8 cellular contexts compared by ENCODE assay signal in genomic region chr1:20233394-20233793, GRCh38. TPM values are rescaled to one million over a fixed set of nuclear protein-coding genes. Genes with fewer than 3 reads are reported as not detected.
DNase-seq lines count a peak whose midpoint lies in the region; ATAC-seq and TF ChIP-seq lines count a peak whose summit lies in the region.

No MANE protein-coding gene starts in this region.

- H3K4me1 ChIP-seq in PC-9 (replicated peaks; ENCODE audit: insufficient read depth) (peaks cover 75% of the 10 kb centered on the region), vagina (no peaks in the 10 kb centered on the region)

- no peak overlapping the region for H3K4me3 Mint-ChIP-seq in natural killer cell
- H3K4me3 Mint-ChIP-seq in natural killer cell treated with Interleukin-12 subunit alpha and Interleukin-12 subunit beta and Interleukin-15 and Interleukin-18, amount 100 ng/mL, for 72 hours: no peak overlapping the region

- TF ChIP-seq CTCF in natural killer cell (IDR thresholded peaks at IDR 0.05): peak; percentile 12
- TF ChIP-seq CTCF in PC-9 (conservative IDR thresholded peaks at IDR 0.05): peak; percentile 54
- peak; percentile 27 for TF ChIP-seq CTCF in foreskin fibroblast (IDR thresholded peaks at IDR 0.05; ENCODE audit: low read depth, low read length)
- no peak for TF ChIP-seq CTCF in vagina (IDR thresholded peaks at IDR 0.05)

- H3K27me3 ChIP-seq in PC-9 (ENCODE audit: insufficient read depth, low read depth) (no peaks in the 10 kb centered on the region), vagina (no peaks in the 10 kb centered on the region), MG63 (no peaks in the 10 kb centered on the region; the same call in 1 of the 2 replicates)

- no peak for ATAC-seq in natural killer cell
- no peak for ATAC-seq in natural killer cell treated with Interleukin-12 subunit alpha and Interleukin-12 subunit beta and Interleukin-15 and Interleukin-18, amount 100 ng/mL, for 72 hours

- BruUV-seq in PC-9 (replicated peaks; lab: Mats Ljungman, UMichigan): no TSS peak

- peak overlapping the region; percentile 73 for H3K4me2 ChIP-seq in PC-9

- H3K4me3 ChIP-seq in PC-9 (peak overlapping the region; percentile 23; the same call in 1 of the 2 replicates), foreskin fibroblast (ENCODE audit: low read depth in 1 of 2, low read length in 2 of 2) (no peak overlapping the region), vagina (no peak overlapping the region), MG63 (no peak overlapping the region)

- DNase-seq in natural killer cell (no peak), PC-9 (peak in 1 of 2 experiments; percentile 64), foreskin fibroblast (peak; percentile 16 to 44), vagina (ENCODE audit: extremely low spot score in 2 of 2) (no peak), MG63 (no peak), DMS79 treated with DMSO at 0.1 percent for 48 hours (lab: John Stamatoyannopoulos, UW) (no peak)
- DNase-seq in natural killer cell treated with Interleukin-12 subunit alpha and Interleukin-12 subunit beta and Interleukin-15 and Interleukin-18, amount 100 ng/mL, for 72 hours (ENCODE audit: low spot score): no peak
- no peak for DNase-seq in stimulated activated CD4-positive, alpha-beta T cell treated with anti-CD3 and anti-CD28 coated beads, Interleukin-15, amount 100 ng/mL, for 24 hours

- intact Hi-C loops in natural killer cell (cut with micrococcal nuclease): no loop called here
- intact Hi-C loops in PC-9 (cut with micrococcal nuclease; ENCODE audit: unreplicated experiment): loop anchor here (2.0 kb wide), 1 partner anchor 125 kb away; no protein-coding TSS in a partner anchor
- intact Hi-C loops in vagina (cut with DNase I): no loop called here

- TF ChIP-seq POLR2A in vagina (IDR thresholded peaks at IDR 0.05): no peak

- H3K4me1 Mint-ChIP-seq in natural killer cell: no peaks in the 10 kb centered on the region
- no peaks in the 10 kb centered on the region for H3K4me1 Mint-ChIP-seq in natural killer cell treated with Interleukin-12 subunit alpha and Interleukin-12 subunit beta and Interleukin-15 and Interleukin-18, amount 100 ng/mL, for 72 hours (ENCODE audit: low read depth in 2 of 2)

- H2AFZ ChIP-seq in PC-9: no peak overlapping the region

- H3K9me3 ChIP-seq in PC-9 (ENCODE audit: insufficient read depth, low read depth) (no peaks in the 10 kb centered on the region), vagina (no peaks in the 10 kb centered on the region), MG63 (no peaks in the 10 kb centered on the region)

- H3K36me3 ChIP-seq in PC-9 (ENCODE audit: low read depth): no peaks in the 10 kb centered on the region
- no peaks in the 10 kb centered on the region for H3K36me3 ChIP-seq in vagina
- no peaks in the 10 kb centered on the region for H3K36me3 ChIP-seq in MG63

- H4K20me1 ChIP-seq in PC-9 (ENCODE audit: insufficient read depth): no peaks in the 10 kb centered on the region

- H3K27me3 Mint-ChIP-seq in natural killer cell (ENCODE audit: low read depth in 2 of 2): peaks cover 46 to 63% of the 10 kb centered on the region in 2 donors
- peaks cover 38 to 44% of the 10 kb centered on the region in 2 donors for H3K27me3 Mint-ChIP-seq in natural killer cell treated with Interleukin-12 subunit alpha and Interleukin-12 subunit beta and Interleukin-15 and Interleukin-18, amount 100 ng/mL, for 72 hours

- POLR2A ChIA-PET in PC-9 (lab: Charles Lee; ENCODE audit: unreplicated experiment): no interaction called here

- CTCF ChIA-PET in PC-9 (lab: Charles Lee): interaction anchor here (0.6 to 0.9 kb wide), 2 partner anchors 17 to 126 kb away, joined by 3 read pairs; no protein-coding TSS in a partner anchor

- no peaks in the 10 kb centered on the region for H3K9me2 ChIP-seq in PC-9 (ENCODE audit: insufficient read depth)

- H3K79me2 ChIP-seq in PC-9 (ENCODE audit: low read depth): no peaks in the 10 kb centered on the region

- H3K36me3 Mint-ChIP-seq in natural killer cell: no peaks in the 10 kb centered on the region
- no peaks in the 10 kb centered on the region for H3K36me3 Mint-ChIP-seq in natural killer cell treated with Interleukin-12 subunit alpha and Interleukin-12 subunit beta and Interleukin-15 and Interleukin-18, amount 100 ng/mL, for 72 hours

- peaks cover 44% of the 10 kb centered on the region for H3F3A ChIP-seq in PC-9 (ENCODE audit: insufficient read depth, low read depth)

- H3K27ac ChIP-seq in PC-9 (peak overlapping the region; percentile 91), vagina (no peak overlapping the region)

- H3K9me3 Mint-ChIP-seq in natural killer cell: no peaks in the 10 kb centered on the region
- no peaks in the 10 kb centered on the region for H3K9me3 Mint-ChIP-seq in natural killer cell treated with Interleukin-12 subunit alpha and Interleukin-12 subunit beta and Interleukin-15 and Interleukin-18, amount 100 ng/mL, for 72 hours

- no peak overlapping the region for H3K27ac Mint-ChIP-seq in natural killer cell
- H3K27ac Mint-ChIP-seq in natural killer cell treated with Interleukin-12 subunit alpha and Interleukin-12 subunit beta and Interleukin-15 and Interleukin-18, amount 100 ng/mL, for 72 hours: no peak overlapping the region

RNA-seq across cellular contexts. Expression of gene PLA2G2C, which starts 47.1 kb away (rescaled TPM):
- not detected for total RNA-seq in natural killer cell
- under 1 TPM in 1 of 2 donors, not detected in 1; 0.17 TPM for total RNA-seq in natural killer cell treated with Interleukin-12 subunit alpha and Interleukin-12 subunit beta and Interleukin-15 and Interleukin-18, amount 100 ng/mL, for 72 hours
- 0.48 and 0.55 TPM in 2 replicates for total RNA-seq in PC-9 (2021)
- total RNA-seq in vagina: not detected
- total RNA-seq in MG63 (2014; rRNA removed; shearing (Covaris generic); ENCODE audit: low replicate concordance): not detected in 2 replicates

RNA-seq across cellular contexts. Expression of gene UBXN10, which starts 47.5 kb away (rescaled TPM):
- total RNA-seq in natural killer cell (1 to 10 TPM; 2.5 to 3.6 (median 3.5) TPM), PC-9 (2021) (9.4 and 11.9 TPM in 2 replicates), vagina (0.49 TPM)
- under 1 TPM; 0.26 to 0.56 TPM for total RNA-seq in natural killer cell treated with Interleukin-12 subunit alpha and Interleukin-12 subunit beta and Interleukin-15 and Interleukin-18, amount 100 ng/mL, for 72 hours
- not detected in 2 replicates for total RNA-seq in MG63 (2014; rRNA removed; shearing (Covaris generic); ENCODE audit: low replicate concordance)

RNA-seq across cellular contexts. Expression of gene VWA5B1, which starts 57.3 kb away (rescaled TPM):
- total RNA-seq in natural killer cell (not detected), PC-9 (2021) (not detected in 2 replicates), vagina (not detected)
- not detected for total RNA-seq in natural killer cell treated with Interleukin-12 subunit alpha and Interleukin-12 subunit beta and Interleukin-15 and Interleukin-18, amount 100 ng/mL, for 72 hours
- total RNA-seq in MG63 (2014; rRNA removed; shearing (Covaris generic); ENCODE audit: low replicate concordance): not detected in 2 replicates

Comparison
In these comparisons a context has a peak if more than half of its experiments do, and no peak if none do; other contexts are left out.
1. DNase-seq: peak in foreskin fibroblast (2 of 2); none in natural killer cell (single experiment), natural killer cell treated with Interleukin-12 subunit alpha and Interleukin-12 subunit beta and Interleukin-15 and Interleukin-18, amount 100 ng/mL, for 72 hours (single experiment), vagina (0 of 2), MG63 (single experiment), stimulated activated CD4-positive, alpha-beta T cell treated with anti-CD3 and anti-CD28 coated beads, Interleukin-15, amount 100 ng/mL, for 24 hours (single experiment) and DMS79 treated with DMSO at 0.1 percent for 48 hours (single experiment).
2. CTCF ChIP-seq: peak in natural killer cell (single experiment), PC-9 (single experiment) and foreskin fibroblast (single experiment); none in vagina (0 of 3).